11 cellular contexts compared by ENCODE assay signal in the genomic region with DNA sequence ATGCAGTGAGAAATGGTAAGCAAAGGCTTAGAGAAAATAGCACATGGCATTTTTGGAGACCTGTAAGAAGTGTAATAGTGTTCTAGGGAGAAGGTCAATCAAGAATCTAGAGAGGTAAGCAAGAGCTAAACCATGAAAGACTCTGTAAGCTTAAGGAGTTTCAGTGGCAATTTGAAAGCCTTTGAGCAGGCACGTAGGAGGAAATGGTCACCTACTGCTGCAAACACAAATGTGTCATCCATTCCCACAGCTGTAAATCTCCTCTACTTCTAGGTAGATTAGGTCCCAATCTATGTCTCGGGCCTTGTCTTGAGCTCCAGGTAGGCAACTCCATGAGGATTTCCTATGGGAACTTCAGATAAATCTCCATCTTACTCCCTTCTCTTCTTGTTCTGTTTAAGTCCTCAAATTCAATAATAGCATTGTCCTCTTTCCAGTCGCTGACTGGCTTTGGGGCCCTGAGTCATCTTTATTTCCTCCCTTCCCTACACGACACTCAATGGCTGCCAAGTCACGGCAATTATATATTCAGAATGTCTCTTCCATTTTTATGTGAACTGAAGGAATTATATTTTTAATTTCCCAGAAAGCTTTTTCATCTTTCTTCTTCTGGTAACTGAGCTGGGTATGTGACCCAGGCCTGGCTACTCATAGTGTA. TPM values are rescaled to one million over a fixed set of nuclear protein-coding genes. Genes with fewer than 3 reads are reported as not detected.
DNase-seq lines count a peak whose midpoint lies in the region; ATAC-seq and TF ChIP-seq lines count a peak whose summit lies in the region.
"Had no signal": no experiment of that assay in that cellular context is flagged by ENCODE, and none has a peak within 500 bp of the region (broad histone marks: within the 10 kb centered on the region; RNA-seq: fewer than 3 reads in every experiment).

No MANE protein-coding gene starts in this region.

- H3K27me3 ChIP-seq in esophagus (ENCODE audit: control insufficient read depth in 1 of 2, insufficient read depth in 2 of 2, low read length in 2 of 2) (no peaks in the 10 kb centered on the region), smooth muscle cell (ENCODE audit: low read depth) (no peaks in the 10 kb centered on the region)

- H3F3A ChIP-seq in smooth muscle cell (ENCODE audit: low read depth), result peaks cover 10% of the 10 kb centered on the region

- no peaks in the 10 kb centered on the region for H4K20me1 ChIP-seq in smooth muscle cell (ENCODE audit: low read depth)

- H3K4me1 ChIP-seq in esophagus (ENCODE audit: control insufficient read depth in 2 of 2, insufficient read depth in 2 of 2, low read length in 1 of 2) (peaks cover 0 to 2% of the 10 kb centered on the region in 2 donors), smooth muscle cell (ENCODE audit: low read depth) (no peaks in the 10 kb centered on the region)

- peak; percentile 70 for ATAC-seq in GM18499 (IDR thresholded peaks at IDR 0.05; ENCODE audit: insufficient read depth, unreplicated experiment)
- peak; percentile 65 for ATAC-seq in GM21423 (IDR thresholded peaks at IDR 0.05; ENCODE audit: unreplicated experiment)
- peak; percentile 58 for ATAC-seq in HG03571 (IDR thresholded peaks at IDR 0.05; ENCODE audit: unreplicated experiment)
- ATAC-seq: left lobe of liver had no signal

- no peak for DNase-seq in Kasumi-1 (lab: John Stamatoyannopoulos, UW)
- no peak for DNase-seq in smooth muscle cell (lab: John Stamatoyannopoulos, UW; ENCODE audit: unreplicated experiment)
- DNase-seq in stimulated activated CD8-positive, alpha-beta memory T cell treated with anti-CD3 and anti-CD28 coated beads, Interleukin-4, amount 100 ng/mL, for 48 hours, result no peak
- no peak for DNase-seq in RPMI8226
- DNase-seq: activated CD4-positive, alpha-beta T cell treated with anti-CD3 and anti-CD28 coated beads, Interleukin-2, amount 50 U/mL, for 4 hours; SHP77 treated with DMSO at 0.1 percent for 48 hours had no signal

- H3K79me2 ChIP-seq in smooth muscle cell (ENCODE audit: low read depth), result no peaks in the 10 kb centered on the region

- H3K36me3 ChIP-seq in esophagus (ENCODE audit: control insufficient read depth in 2 of 2, insufficient read depth in 2 of 2, low read length in 1 of 2) (no peaks in the 10 kb centered on the region), smooth muscle cell (ENCODE audit: low read depth) (no peaks in the 10 kb centered on the region)

- 65 to 68% methylated on average over 5 of the region's 5 CpGs for WGBS in esophagus, 2 donors
- 78% methylated on average over 5 of the region's 5 CpGs for WGBS in smooth muscle cell (ENCODE audit: low lambda C conversion rate)

- no peak overlapping the region for H3K4me2 ChIP-seq in smooth muscle cell

- H3K4me3 ChIP-seq in esophagus (ENCODE audit: low read depth in 1 of 2, low read length in 2 of 2) (no peak overlapping the region), smooth muscle cell (no peak overlapping the region)

- peaks cover 0 to 2% of the 10 kb centered on the region in 2 donors for H3K9me3 ChIP-seq in esophagus (ENCODE audit: control insufficient read depth in 2 of 2, insufficient read depth in 1 of 2, low read depth in 1 of 2, low read length in 1 of 2)
- no peaks in the 10 kb centered on the region for H3K9me3 ChIP-seq in smooth muscle cell (replicated peaks; ENCODE audit: low read depth)

- H3K9ac ChIP-seq in smooth muscle cell (ENCODE audit: low read depth), result no peak overlapping the region

- H2AFZ ChIP-seq in smooth muscle cell (ENCODE audit: low read depth), result no peak overlapping the region

- no peak for TF ChIP-seq CTCF in smooth muscle cell (IDR thresholded peaks at IDR 0.05; ENCODE audit: borderline replicate concordance, insufficient read depth, poor library complexity, severe bottlenecking)

- H3K27ac ChIP-seq in esophagus (ENCODE audit: low read depth in 2 of 2, low read length in 1 of 2), result peak overlapping the region; percentile 81
- H3K27ac ChIP-seq in smooth muscle cell (ENCODE audit: low read depth), result no peak overlapping the region

RNA-seq across cellular contexts. Expression of a gene that starts 24.2 kb away (rescaled TPM):
- polyA plus RNA-seq in esophagus, result 1 to 10 TPM; 5.1 to 7.7 TPM
- total RNA-seq in smooth muscle cell, result 6.1 and 8.4 TPM in 2 replicates
- polyA plus RNA-seq in smooth muscle cell, result 4.3 and 7.8 TPM in 2 replicates

RNA-seq across cellular contexts. Expression of a gene that starts 53.2 kb away (rescaled TPM):
- polyA plus RNA-seq in esophagus, result 10 to 100 TPM; 18.0 to 40.7 TPM
- 30.6 and 32.2 TPM in 2 replicates for total RNA-seq in smooth muscle cell
- 33.9 and 37.3 TPM in 2 replicates for polyA plus RNA-seq in smooth muscle cell
